Comparison of ENCODE assay signal across 28 cellular contexts in genomic region chr1:203244776-203245175, GRCh38. TPM values are rescaled to one million over a fixed set of nuclear protein-coding genes. Genes with fewer than 3 reads are reported as not detected.
"Had no signal": no experiment of that assay in that cellular context is flagged by ENCODE, and none has a peak within 500 bp of the region (broad histone marks: within the 10 kb centered on the region; RNA-seq: fewer than 3 reads in every experiment).

No MANE protein-coding gene starts in this region.

- H3K4me3 ChIP-seq: lower lobe of right lung, pancreas, prostate gland, sigmoid colon, smooth muscle cell, tibial nerve, uterus had no signal

- H3K4me2 ChIP-seq: smooth muscle cell had no signal

- H3K36me3 Mint-ChIP-seq: naive thymus-derived CD8-positive, alpha-beta T cell; type B pancreatic cell had no signal

- H3K4me3 Mint-ChIP-seq: naive thymus-derived CD8-positive, alpha-beta T cell; nephron; neural crest cell; stimulated activated memory B cell treated with anti-CD40 and anti-IgM and Interleukin-4, amounts not matched to agents 10 μg/mL and 1 μg/mL and 100 μg/mL, for 72 hours; stimulated activated naive CD8-positive, alpha-beta T cell treated with anti-CD3 and anti-CD28 coated beads, Interleukin-15, amount 100 ng/mL, for 72 hours; type B pancreatic cell had no signal

- H3K36me3 ChIP-seq: lower lobe of right lung, pancreas, prostate gland, sigmoid colon, tibial nerve, uterus had no signal

- ATAC-seq: left ventricle myocardium superior; lower lobe of right lung; naive thymus-derived CD8-positive, alpha-beta T cell; pancreas; right cardiac atrium; stimulated activated memory B cell treated with anti-CD40 and anti-IgM and Interleukin-4, amounts not matched to agents 10 μg/mL and 1 μg/mL and 100 μg/mL, for 72 hours; stimulated activated naive CD8-positive, alpha-beta T cell treated with anti-CD3 and anti-CD28 coated beads, Interleukin-15, amount 100 ng/mL, for 72 hours had no signal

- H3K4me1 Mint-ChIP-seq: naive thymus-derived CD8-positive, alpha-beta T cell; nephron; neural crest cell; stimulated activated naive CD8-positive, alpha-beta T cell treated with anti-CD3 and anti-CD28 coated beads, Interleukin-15, amount 100 ng/mL, for 72 hours had no signal

- H3K27me3 ChIP-seq: pancreas, sigmoid colon, tibial nerve, uterus had no signal

- DNase-seq: islet precursor cell; left ventricle myocardium superior; lower lobe of right lung; mammary epithelial cell; mesenchymal stem cell; naive thymus-derived CD8-positive, alpha-beta T cell; nucleus accumbens; pancreas; posterior cingulate gyrus; retina; right cardiac atrium; sigmoid colon; stimulated activated CD4-positive, alpha-beta T cell treated with anti-CD3 and anti-CD28 coated beads, Interleukin-1b, Interleukin-23, amount 100 ng/mL, for 48 hours; stimulated activated CD4-positive, alpha-beta T cell treated with anti-CD3 and anti-CD28 coated beads, Interleukin-2, amount 100 ng/mL, for 48 hours; stimulated activated CD4-positive, alpha-beta T cell treated with anti-CD3 and anti-CD28 coated beads, Interleukin-4, amount 100 ng/mL, for 4 hours; stimulated activated CD8-positive, alpha-beta memory T cell treated with anti-CD3 and anti-CD28 coated beads, Interleukin-4, amount 100 ng/mL, for 48 hours; stimulated activated naive CD4-positive, alpha-beta T cell treated with Interleukin-2 at 50 U/mL for 16 hours; stimulated activated naive CD8-positive, alpha-beta T cell treated with anti-CD3 and anti-CD28 coated beads, Interleukin-15, amount 100 ng/mL, for 72 hours; substantia nigra; uterus had no signal

- H3K27ac ChIP-seq: lower lobe of right lung, pancreas, prostate gland, sigmoid colon, tibial nerve, uterus had no signal

- H3K4me1 ChIP-seq: lower lobe of right lung, pancreas, prostate gland, sigmoid colon, tibial nerve, uterus had no signal

- H3K9me3 Mint-ChIP-seq: neural crest cell; stimulated activated naive CD8-positive, alpha-beta T cell treated with anti-CD3 and anti-CD28 coated beads, Interleukin-15, amount 100 ng/mL, for 72 hours; type B pancreatic cell had no signal

- H3K27ac Mint-ChIP-seq: naive thymus-derived CD8-positive, alpha-beta T cell; nephron; stimulated activated memory B cell treated with anti-CD40 and anti-IgM and Interleukin-4, amounts not matched to agents 10 μg/mL and 1 μg/mL and 100 μg/mL, for 72 hours; stimulated activated naive CD8-positive, alpha-beta T cell treated with anti-CD3 and anti-CD28 coated beads, Interleukin-15, amount 100 ng/mL, for 72 hours; type B pancreatic cell had no signal

- H3K9me3 ChIP-seq: lower lobe of right lung, pancreas, prostate gland, sigmoid colon, uterus had no signal

RNA-seq across cellular contexts. Expression of gene CHIT1, which starts 15.3 kb away (rescaled TPM):
- total RNA-seq: kidney epithelial cell, left ventricle myocardium superior, neural crest cell, sigmoid colon, smooth muscle cell had no signal
- polyA plus RNA-seq: mammary epithelial cell, smooth muscle cell had no signal

RNA-seq across cellular contexts. Expression of gene CHI3L1, which starts 58.3 kb away (rescaled TPM):
- total RNA-seq: naive thymus-derived CD8-positive, alpha-beta T cell; neural crest cell had no signal
- polyA plus RNA-seq: naive thymus-derived CD8-positive, alpha-beta T cell had no signal
